ENCODE assay signal across 8 cellular contexts in genomic region chr7:137999496-138000080, GRCh38. TPM values are rescaled to one million over a fixed set of nuclear protein-coding genes. Genes with fewer than 3 reads are reported as not detected.
DNase-seq lines count a peak whose midpoint lies in the region; ATAC-seq and TF ChIP-seq lines count a peak whose summit lies in the region.

No MANE protein-coding gene starts in this region.

- H3K27me3 ChIP-seq in skeletal muscle tissue (ENCODE audit: control insufficient read depth in 3 of 3, insufficient read depth in 3 of 3, low read length in 3 of 3), result no peaks in the 10 kb centered on the region

- H3K36me3 Mint-ChIP-seq in WTC11, result peaks cover 19% of the 10 kb centered on the region

- POLR2A ChIA-PET in WTC11 (lab: Charles Lee), result interaction anchor here (0.6 kb wide), 1 partner anchor 463 kb away, joined by 7 read pairs; no protein-coding TSS in a partner anchor

- intact Hi-C loops in head of caudate nucleus (cut with DNase I), result no loop called here

- H3K4me1 Mint-ChIP-seq in WTC11, result peaks cover 41% of the 10 kb centered on the region

- TF ChIP-seq CTCF in WTC11 (IDR thresholded peaks at IDR 0.05) (no peak), foreskin fibroblast (IDR thresholded peaks at IDR 0.05; ENCODE audit: low read depth, low read length) (no peak)

- H3K27me3 Mint-ChIP-seq in WTC11 (ENCODE audit: low read depth), result no peaks in the 10 kb centered on the region

- H3K4me3 Mint-ChIP-seq in WTC11, result peak overlapping the region; percentile 96

- no peaks in the 10 kb centered on the region for H3K9me3 ChIP-seq in skeletal muscle tissue (ENCODE audit: control insufficient read depth in 3 of 3, low read length in 3 of 3)

- H3K36me3 ChIP-seq in skeletal muscle tissue (ENCODE audit: control insufficient read depth in 3 of 3, insufficient read depth in 3 of 3, low read length in 3 of 3), result no peaks in the 10 kb centered on the region

- ATAC-seq in WTC11, result no peak
- no peak for ATAC-seq in HG02571 (IDR thresholded peaks at IDR 0.05; ENCODE audit: unreplicated experiment)

- peak overlapping the region; percentile 55 to 66 (median 60) for H3K9ac ChIP-seq in skeletal muscle tissue (ENCODE audit: low read depth in 1 of 3, low read length in 3 of 3)

- H3K4me1 ChIP-seq in skeletal muscle tissue (ENCODE audit: control insufficient read depth in 3 of 3, insufficient read depth in 3 of 3, low read length in 3 of 3), result peaks cover 28 to 34% (median 33%) of the 10 kb centered on the region in 3 donors

- H3K27ac Mint-ChIP-seq in WTC11, result peak overlapping the region; percentile 75

- DNase-seq in HCEC 1CT (peak; percentile 37), WTC11 (ENCODE audit: low spot score) (no peak), foreskin fibroblast (peak in 1 of 2 donors; percentile 48), NOMO-1 treated with dmso at 0.1 percent for 144 hours (lab: John Stamatoyannopoulos, UW; ENCODE audit: unreplicated experiment) (no peak), head of caudate nucleus (no peak), activated gamma-delta T cell (lab: John Stamatoyannopoulos, UW) (no peak)

- peak overlapping the region; percentile 88 for H3K27ac ChIP-seq in skeletal muscle tissue (ENCODE audit: low read depth, low read length)

- CTCF ChIA-PET in WTC11 (lab: Charles Lee), result interaction anchor here (0.9 to 2.0 kb wide), 5 partner anchors 9 to 739 kb away, joined by 4 to 11 read pairs (median 7); no protein-coding TSS in a partner anchor

- no peaks in the 10 kb centered on the region for H3K9me3 Mint-ChIP-seq in WTC11

- H3K4me3 ChIP-seq in foreskin fibroblast (ENCODE audit: low read depth in 1 of 2, low read length in 2 of 2) (peak overlapping the region; percentile 84 to 96), skeletal muscle tissue (ENCODE audit: low read length in 3 of 3) (peak overlapping the region; percentile 49 to 99 (median 97))

TF ChIP-seq in WTC11, 78 proteins besides CTCF, POLR2A, EP300 and RAD21:
- no peak for TF ChIP-seq ZSCAN18 (CRISPR knock-in tag; IDR thresholded peaks at IDR 0.05)
- TF ChIP-seq ERG (CRISPR knock-in tag; IDR thresholded peaks at IDR 0.05), result no peak
- TF ChIP-seq TP53 (CRISPR knock-in tag; IDR thresholded peaks at IDR 0.05), result no peak
- TF ChIP-seq IRF1 (CRISPR knock-in tag; IDR thresholded peaks at IDR 0.05), result no peak
- no peak for TF ChIP-seq OVOL2 (CRISPR knock-in tag; IDR thresholded peaks at IDR 0.05; ENCODE audit: borderline replicate concordance)
- no peak for TF ChIP-seq ZNF121 (CRISPR knock-in tag; IDR thresholded peaks at IDR 0.05)
- no peak for TF ChIP-seq NFYB (CRISPR knock-in tag; conservative IDR thresholded peaks at IDR 0.05; ENCODE audit: low read depth)
- no peak for TF ChIP-seq FOXK1 (CRISPR knock-in tag; IDR thresholded peaks at IDR 0.05)
- TF ChIP-seq RORB (CRISPR knock-in tag; IDR thresholded peaks at IDR 0.05), result no peak

RNA-seq across cellular contexts. Expression of gene CREB3L2, which starts 2.3 kb away (rescaled TPM):
- total RNA-seq in WTC11 (2021), result 48.1 to 60.6 TPM (median 52.1 TPM) in 3 replicates
- total RNA-seq in skeletal muscle tissue, result 12.5 TPM
